In genomic region chr2:116716038-116716437, GRCh38 we compare ENCODE assay signal across 27 cellular contexts.
"Had no signal": no experiment of that assay in that cellular context is flagged by ENCODE, and none has a peak within 500 bp of the region (broad histone marks: within the 10 kb centered on the region; RNA-seq: fewer than 3 reads in every experiment).

No MANE protein-coding gene starts in this region.

- ATAC-seq: activated CD4-positive, CD25-positive, alpha-beta regulatory T cell treated with anti-CD3 and anti-CD28 coated beads, Interleukin-2, amount 50 U/mL, for 24 hours; activated CD8-positive, alpha-beta T cell treated with anti-CD3 and anti-CD28 coated beads for 36 hours; activated T-cell treated with anti-CD3 and anti-CD28 coated beads, Interleukin-2, amount 50 U/mL, for 4 hours; activated T-helper 17 cell treated with anti-CD3 and anti-CD28 coated beads, Interleukin-2, amount 50 U/mL, for 72 hours; esophagus mucosa had no signal

- DNase-seq: activated B cell treated with CpG ODN at 0.5 μM for 24 hours; activated CD4-positive, alpha-beta T cell treated with anti-CD3 and anti-CD28 coated beads for 48 hours; activated CD4-positive, alpha-beta T cell treated with anti-CD3 and anti-CD28 coated beads, Interleukin-2, amount 50 U/mL, for 1 hour; activated CD4-positive, alpha-beta T cell treated with anti-CD3 and anti-CD28 coated beads, Interleukin-2, amount 50 U/mL, for 48 hours; activated CD8-positive, alpha-beta memory T cell treated with anti-CD3 and anti-CD28 coated beads for 24 hours; activated CD8-positive, alpha-beta T cell treated with anti-CD3 and anti-CD28 coated beads for 36 hours; activated effector memory CD4-positive, alpha-beta T cell treated with Interleukin-2 at 50 U/mL for 16 hours; activated gamma-delta T cell treated with Interleukin-2 at 50 U/mL for 16 hours; activated naive CD4-positive, alpha-beta T cell treated with anti-CD3 and anti-CD28 coated beads, Interleukin-2, amount 50 U/mL, for 16 hours; activated naive CD4-positive, alpha-beta T cell treated with Interleukin-2 at 50 U/mL for 16 hours; activated T-cell treated with anti-CD3 and anti-CD28 coated beads, Interleukin-2, amount 50 U/mL, for 4 hours; amniotic stem cell; anterior cingulate cortex; central memory CD4-positive, alpha-beta T cell; cerebellar nuclear complex; colonic mucosa; effector CD8-positive, alpha-beta T cell; foreskin fibroblast; head of caudate nucleus; hippocampal formation; T1000; WERI-Rb-1 had no signal

- H3K4me3 ChIP-seq: breast epithelium, cardiac muscle cell, colonic mucosa had no signal
